ENCODE assay signal across 19 cellular contexts in genomic region chr12:109246221-109246620, GRCh38.
DNase-seq lines count a peak whose midpoint lies in the region; ATAC-seq and TF ChIP-seq lines count a peak whose summit lies in the region.
"Had no signal": no experiment of that assay in that cellular context is flagged by ENCODE, and none has a peak within 500 bp of the region (broad histone marks: within the 10 kb centered on the region; RNA-seq: fewer than 3 reads in every experiment).

No MANE protein-coding gene starts in this region.

- H3K4me3 ChIP-seq in spleen: no peak overlapping the region
- H3K4me3 ChIP-seq in lower leg skin (ENCODE audit: low read depth, poor library complexity, severe bottlenecking): no peak overlapping the region
- H3K4me3 ChIP-seq: A549; BLaER1 treated with 17β-estradiol and CSF1 and Interleukin-3, amounts not matched to agents 10 nM and 100 nM; GM12878 had no signal

- peak overlapping the region; percentile 14 for H3K27ac Mint-ChIP-seq in T-helper 17 cell
- H3K27ac Mint-ChIP-seq: B cell; CD4-positive, alpha-beta T cell; CD8-positive, alpha-beta T cell had no signal

- TF ChIP-seq CTCF in spleen (IDR thresholded peaks at IDR 0.05 in 8 of 11, conservative IDR thresholded peaks at IDR 0.05 in 3 of 11) (no peak), lower leg skin (IDR thresholded peaks at IDR 0.05) (no peak)

- no peaks in the 10 kb centered on the region for H3K9me3 ChIP-seq in T-helper 17 cell (ENCODE audit: control insufficient read depth, low read length, poor library complexity, severe bottlenecking)
- H3K9me3 ChIP-seq in spleen: no peaks in the 10 kb centered on the region
- H3K9me3 ChIP-seq: A549; BLaER1 treated with 17β-estradiol and CSF1 and Interleukin-3, amounts not matched to agents 10 nM and 100 nM; Caco-2 had no signal

- H3K27me3 ChIP-seq in spleen (replicated peaks in 1 of 7): no peaks in the 10 kb centered on the region
- H3K27me3 ChIP-seq: BLaER1 treated with 17β-estradiol and CSF1 and Interleukin-3, amounts not matched to agents 10 nM and 100 nM had no signal

- TF ChIP-seq POLR2A in spleen (IDR thresholded peaks at IDR 0.05) (no peak), lower leg skin (IDR thresholded peaks at IDR 0.05) (no peak)

- intact Hi-C loops in spleen (cut with DNase I; ENCODE audit: low total_unique reads) (no loop called here), lower leg skin (cut with DNase I; ENCODE audit: low total_unique reads) (no loop called here)

- no peak overlapping the region for H3K4me3 Mint-ChIP-seq in T-helper 17 cell
- H3K4me3 Mint-ChIP-seq: B cell; CD4-positive, alpha-beta T cell; CD8-positive, alpha-beta T cell had no signal

- no peak for DNase-seq in T-helper 17 cell
- DNase-seq in left lobe of liver (ENCODE audit: low spot score): no peak
- peak; percentile 40 for DNase-seq in spleen
- no peak for DNase-seq in lower leg skin (ENCODE audit: low spot score in 2 of 2)
- no peak for DNase-seq in DMS79 treated with DMSO at 0.1 percent for 48 hours (lab: John Stamatoyannopoulos, UW)
- DNase-seq: AML-193; Caco-2; Calu3; CD4-positive, alpha-beta T cell; CD8-positive, alpha-beta T cell; DND-41; EL; GDM1 had no signal

- no peak overlapping the region for H3K27ac ChIP-seq in spleen
- H3K27ac ChIP-seq: 22Rv1; A549; BLaER1 treated with 17β-estradiol and CSF1 and Interleukin-3, amounts not matched to agents 10 nM and 100 nM; C4-2B had no signal

- no peak for ATAC-seq in T-helper 17 cell
- peak; percentile 10 for ATAC-seq in left lobe of liver
- ATAC-seq: A549; CD8-positive, alpha-beta T cell; GM12878 had no signal

- H3K4me1 ChIP-seq in spleen: peaks cover 0 to 12% (median 0%) of the 10 kb centered on the region in 6 donors

- peaks cover 0 to 94% (median 35%) of the 10 kb centered on the region in 6 donors for H3K36me3 ChIP-seq in spleen

- H3K27me3 Mint-ChIP-seq in T-helper 17 cell: no peaks in the 10 kb centered on the region
- H3K27me3 Mint-ChIP-seq: B cell; CD4-positive, alpha-beta T cell had no signal

- 91 to 98% (median 96%) methylated on average over 15 of the region's 15 CpGs for WGBS in spleen, 5 donors
- WGBS in lower leg skin, 2 donors: 91 to 94% methylated on average over 15 of the region's 15 CpGs

- H3K4me1 Mint-ChIP-seq in T-helper 17 cell: peaks cover 2% of the 10 kb centered on the region
- H3K4me1 Mint-ChIP-seq: B cell had no signal

- H3K36me3 Mint-ChIP-seq in T-helper 17 cell (ENCODE audit: low read depth): peaks cover 5% of the 10 kb centered on the region
